Comparison of ENCODE assay signal across 11 cellular contexts in the genomic region with DNA sequence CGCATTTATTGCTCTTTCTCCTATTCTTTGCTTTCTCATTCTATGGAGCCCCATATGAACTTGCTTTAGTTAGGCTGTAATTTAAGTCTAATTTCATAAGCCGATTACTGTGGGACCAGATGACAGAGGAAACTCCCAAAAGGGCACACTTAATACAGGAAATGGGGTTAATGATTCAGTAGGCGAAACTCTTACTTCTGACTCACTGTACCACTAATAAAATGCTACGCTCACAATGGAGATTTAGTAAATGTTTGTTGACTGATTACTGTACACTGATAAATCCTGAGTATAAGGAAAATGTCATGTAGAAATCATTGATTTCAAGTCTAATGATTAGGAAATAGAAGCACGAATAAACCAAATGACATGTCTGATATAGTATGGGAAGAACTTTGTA.
DNase-seq lines count a peak whose midpoint lies in the region; ATAC-seq, FAIRE-seq and TF ChIP-seq lines count a peak whose summit lies in the region.
"Had no signal": no experiment of that assay in that cellular context is flagged by ENCODE, and none has a peak within 500 bp of the region (broad histone marks: within the 10 kb centered on the region; RNA-seq: fewer than 3 reads in every experiment).

No MANE protein-coding gene starts in this region.

- peaks cover 2 to 4% of the 10 kb centered on the region in 2 donors for H3K9me3 Mint-ChIP-seq in activated T-cell treated with anti-CD3 and anti-CD28 coated beads, Interleukin-2, amount 50 U/mL, for 72 hours
- H3K9me3 Mint-ChIP-seq in astrocyte (ENCODE audit: unreplicated experiment) (no peaks in the 10 kb centered on the region), type B pancreatic cell (peaks cover 8% of the 10 kb centered on the region)
- H3K9me3 Mint-ChIP-seq in CD8-positive, alpha-beta T cell, result no peaks in the 10 kb centered on the region

- H3K27me3 Mint-ChIP-seq in activated T-cell treated with anti-CD3 and anti-CD28 coated beads, Interleukin-2, amount 50 U/mL, for 72 hours (ENCODE audit: low read depth), result no peaks in the 10 kb centered on the region
- no peaks in the 10 kb centered on the region for H3K27me3 Mint-ChIP-seq in astrocyte (ENCODE audit: low read depth, unreplicated experiment)
- H3K27me3 Mint-ChIP-seq in type B pancreatic cell, result no peaks in the 10 kb centered on the region
- peaks cover 2% of the 10 kb centered on the region for H3K27me3 Mint-ChIP-seq in CD8-positive, alpha-beta T cell (ENCODE audit: low read depth)

- H3K4me3 ChIP-seq in astrocyte (ENCODE audit: insufficient read depth, low read depth, low read length), result no peak overlapping the region
- no peak overlapping the region for H3K4me3 ChIP-seq in CD8-positive, alpha-beta T cell (ENCODE audit: low read depth, low read length)

- FAIRE-seq in astrocyte (lab: Jason Lieb, UNC), result peak; percentile 73

- H3K79me2 ChIP-seq in astrocyte (ENCODE audit: insufficient read depth, low read length), result no peaks in the 10 kb centered on the region

- TF ChIP-seq CTCF in astrocyte (IDR thresholded peaks at IDR 0.05; ENCODE audit: insufficient read depth, low read depth, low read length), result no peak
- TF ChIP-seq CTCF in type B pancreatic cell (conservative IDR thresholded peaks at IDR 0.05), result no peak
- no peak for TF ChIP-seq CTCF in CD8-positive, alpha-beta T cell (IDR thresholded peaks at IDR 0.05)

- H3K4me3 Mint-ChIP-seq in activated T-cell treated with anti-CD3 and anti-CD28 coated beads, Interleukin-2, amount 50 U/mL, for 72 hours, result peak overlapping the region in 1 of 2 donors; percentile 61
- H3K4me3 Mint-ChIP-seq in astrocyte (ENCODE audit: unreplicated experiment) (no peak overlapping the region), type B pancreatic cell (no peak overlapping the region)
- no peak overlapping the region for H3K4me3 Mint-ChIP-seq in CD8-positive, alpha-beta T cell

- H3K36me3 Mint-ChIP-seq in activated T-cell treated with anti-CD3 and anti-CD28 coated beads, Interleukin-2, amount 50 U/mL, for 72 hours (ENCODE audit: insufficient read depth in 2 of 2), result peaks cover 0 to 2% of the 10 kb centered on the region in 2 donors
- H3K36me3 Mint-ChIP-seq in astrocyte (ENCODE audit: low read depth, unreplicated experiment) (no peaks in the 10 kb centered on the region), type B pancreatic cell (no peaks in the 10 kb centered on the region)
- no peaks in the 10 kb centered on the region for H3K36me3 Mint-ChIP-seq in CD8-positive, alpha-beta T cell

- no peak overlapping the region for H3K27ac Mint-ChIP-seq in activated T-cell treated with anti-CD3 and anti-CD28 coated beads, Interleukin-2, amount 50 U/mL, for 72 hours
- H3K27ac Mint-ChIP-seq in astrocyte (ENCODE audit: unreplicated experiment) (peak overlapping the region; percentile 84), type B pancreatic cell (peak overlapping the region; percentile 52)
- H3K27ac Mint-ChIP-seq in CD8-positive, alpha-beta T cell, result no peak overlapping the region

- H3K4me1 Mint-ChIP-seq in activated T-cell treated with anti-CD3 and anti-CD28 coated beads, Interleukin-2, amount 50 U/mL, for 72 hours (ENCODE audit: low read depth), result peaks cover 14% of the 10 kb centered on the region
- peaks cover 29% of the 10 kb centered on the region for H3K4me1 Mint-ChIP-seq in astrocyte (ENCODE audit: low read depth, unreplicated experiment)
- H3K4me1 Mint-ChIP-seq in type B pancreatic cell (ENCODE audit: unreplicated experiment), result peaks cover 4% of the 10 kb centered on the region
- no peaks in the 10 kb centered on the region for H3K4me1 Mint-ChIP-seq in CD8-positive, alpha-beta T cell (ENCODE audit: low read depth)

- DNase-seq in activated T-cell treated with anti-CD3 and anti-CD28 coated beads, Interleukin-2, amount 50 U/mL, for 72 hours, result no peak
- DNase-seq in activated T-cell treated with anti-CD3 and anti-CD28 coated beads, Interleukin-2, amount 50 U/mL, for 48 hours, result no peak
- DNase-seq in astrocyte (ENCODE audit: low read depth) (peak; percentile 79), type B pancreatic cell (ENCODE audit: extremely low spot score, unreplicated experiment) (no peak), Right ventricle myocardium inferior (ENCODE audit: missing footprints) (no peak), cerebellum (ENCODE audit: low spot score) (no peak)
- no peak for DNase-seq in CD8-positive, alpha-beta T cell
- DNase-seq: amniotic stem cell had no signal

- peak overlapping the region; percentile 38 for H3K4me2 ChIP-seq in astrocyte (ENCODE audit: low read length)

- CTCF ChIA-PET in CD8-positive, alpha-beta T cell (lab: Charles Lee), result no interaction called here

- POLR2A ChIA-PET in CD8-positive, alpha-beta T cell (lab: Charles Lee), result no interaction called here

- intact Hi-C loops in Right ventricle myocardium inferior (cut with DNase I), result no loop called here
- intact Hi-C loops in CD8-positive, alpha-beta T cell (cut with DNase I, micrococcal nuclease), result no loop called here

- H3K4me1 ChIP-seq in astrocyte (ENCODE audit: insufficient read depth, low read length), result no peaks in the 10 kb centered on the region
- no peaks in the 10 kb centered on the region for H3K4me1 ChIP-seq in CD8-positive, alpha-beta T cell (ENCODE audit: insufficient read depth, low read length)

- H3K27ac ChIP-seq in astrocyte (ENCODE audit: low read depth, low read length), result no peak overlapping the region
- H3K27ac ChIP-seq in CD8-positive, alpha-beta T cell (ENCODE audit: low read depth, low read length), result no peak overlapping the region
- H3K27ac ChIP-seq: C4-2B, neutrophil had no signal

- H3K9me3 ChIP-seq in astrocyte (ENCODE audit: insufficient read depth, low read depth, low read length), result no peaks in the 10 kb centered on the region
- H3K9me3 ChIP-seq in CD8-positive, alpha-beta T cell (ENCODE audit: low read length), result no peaks in the 10 kb centered on the region
- H3K9me3 ChIP-seq: neutrophil had no signal

- H3K9ac ChIP-seq in astrocyte (ENCODE audit: low read length), result no peak overlapping the region

- no peaks in the 10 kb centered on the region for H3K36me3 ChIP-seq in astrocyte (ENCODE audit: insufficient read depth, low read length)
- H3K36me3 ChIP-seq in CD8-positive, alpha-beta T cell (ENCODE audit: insufficient read depth, low read length), result no peaks in the 10 kb centered on the region
- H3K36me3 ChIP-seq: neutrophil had no signal

- no peak overlapping the region for H2AFZ ChIP-seq in astrocyte (ENCODE audit: low read depth, low read length)

- no peaks in the 10 kb centered on the region for H3K27me3 ChIP-seq in astrocyte (ENCODE audit: insufficient read depth, low read length)
- H3K27me3 ChIP-seq in CD8-positive, alpha-beta T cell (ENCODE audit: insufficient read depth, low read length), result no peaks in the 10 kb centered on the region
- H3K27me3 ChIP-seq: neutrophil had no signal

- H4K20me1 ChIP-seq in astrocyte (ENCODE audit: insufficient read depth, low read length), result no peaks in the 10 kb centered on the region

- peak; percentile 61 to 65 for ATAC-seq in activated T-cell treated with anti-CD3 and anti-CD28 coated beads, Interleukin-2, amount 50 U/mL, for 72 hours (replicated peaks in 1 of 2)
- ATAC-seq in HG03103 (IDR thresholded peaks at IDR 0.05; ENCODE audit: low read depth, unreplicated experiment) (peak; percentile 80), Right ventricle myocardium inferior (no peak)
- ATAC-seq in CD8-positive, alpha-beta T cell, result no peak

Comparison
In these comparisons a context has a peak if more than half of its experiments do, and no peak if none do; other contexts are left out.
1. ATAC-seq: peak in activated T-cell treated with anti-CD3 and anti-CD28 coated beads, Interleukin-2, amount 50 U/mL, for 72 hours (2 of 2) and HG03103 (single experiment); none in Right ventricle myocardium inferior (single experiment) and CD8-positive, alpha-beta T cell (single experiment).
2. H3K27ac Mint-ChIP-seq: peak in astrocyte (single experiment) and type B pancreatic cell (single experiment); none in activated T-cell treated with anti-CD3 and anti-CD28 coated beads, Interleukin-2, amount 50 U/mL, for 72 hours (single experiment) and CD8-positive, alpha-beta T cell (single experiment).